8 cellular contexts compared by ENCODE assay signal in the genomic region with DNA sequence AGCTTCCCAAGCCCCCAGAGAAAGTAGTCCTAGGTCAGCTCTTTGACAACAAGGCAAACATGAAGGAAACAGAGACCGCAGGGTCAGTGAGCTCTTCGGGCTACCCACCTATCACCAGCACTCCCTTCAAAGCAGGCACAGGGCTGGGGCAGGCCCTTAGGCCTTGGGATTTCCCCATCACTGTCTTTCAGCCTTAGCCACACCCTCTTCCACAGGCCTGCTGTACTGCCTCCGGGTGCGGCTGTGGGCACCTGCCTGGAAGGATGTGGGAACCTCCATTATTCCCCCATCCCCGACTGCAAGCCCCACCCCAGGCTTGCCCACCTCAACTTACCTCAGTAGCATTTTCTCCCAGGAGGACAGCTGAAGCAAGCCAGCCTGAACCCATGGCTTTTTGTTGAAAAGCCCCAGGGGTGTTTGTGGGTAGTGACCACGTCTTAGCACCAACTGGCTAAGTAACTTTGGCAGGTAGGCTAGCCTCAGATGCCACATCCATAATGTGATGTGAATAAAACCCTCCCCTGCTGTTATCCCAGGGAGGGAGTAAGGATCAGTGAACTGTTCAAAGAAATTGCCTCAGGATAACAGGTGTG.
A peak's percentile ranks its signal among the peaks of the same experiment; 100 is the strongest.
DNase-seq lines count a peak whose midpoint lies in the region; ATAC-seq and TF ChIP-seq lines count a peak whose summit lies in the region.

No MANE protein-coding gene starts in this region.

- H3K9me2 ChIP-seq in Loucy (replicated peaks; ENCODE audit: low read depth, low read length), result no peaks in the 10 kb centered on the region

- H3K27me3 ChIP-seq in GM06990 (replicated peaks; ENCODE audit: control insufficient read depth, insufficient read depth, low read length), result no peaks in the 10 kb centered on the region
- H3K27me3 ChIP-seq in Loucy (ENCODE audit: insufficient read depth, low read length, poor library complexity, severe bottlenecking), result no peaks in the 10 kb centered on the region
- no peaks in the 10 kb centered on the region for H3K27me3 ChIP-seq in colonic mucosa

- no peaks in the 10 kb centered on the region for H3F3A ChIP-seq in Loucy (ENCODE audit: low read depth)

- intact Hi-C loops in colonic mucosa (cut with DNase I), result no loop called here

- H3K27ac ChIP-seq in colonic mucosa, result no peak overlapping the region

- peak overlapping the region; percentile 6 for H3K4me2 ChIP-seq in Loucy (ENCODE audit: low read depth, low read length, poor library complexity, severe bottlenecking)

- no peak for TF ChIP-seq CTCF in GM06990 (IDR thresholded peaks at IDR 0.05; ENCODE audit: insufficient read depth, low read length, poor library complexity, severe bottlenecking)
- TF ChIP-seq CTCF in Loucy (conservative IDR thresholded peaks at IDR 0.05; ENCODE audit: low read length), result no peak
- TF ChIP-seq CTCF in colonic mucosa (IDR thresholded peaks at IDR 0.05), result no peak

- no peaks in the 10 kb centered on the region for H3K79me2 ChIP-seq in Loucy (ENCODE audit: insufficient read depth, low read length)

- H3K9ac ChIP-seq in Loucy (ENCODE audit: low read depth, low read length, poor library complexity, severe bottlenecking), result no peak overlapping the region
- no peak overlapping the region for H3K9ac ChIP-seq in colonic mucosa (ENCODE audit: low read depth in 2 of 2, low read length in 2 of 2)

- no peaks in the 10 kb centered on the region for H4K20me1 ChIP-seq in Loucy (ENCODE audit: insufficient read depth, low read length, poor library complexity, severe bottlenecking)

- DNase-seq in GM06990 (ENCODE audit: extremely low read depth, insufficient read length), result peak; percentile 59
- peak; percentile 27 for DNase-seq in colonic mucosa
- no peak for DNase-seq in NCI-H526 (lab: John Stamatoyannopoulos, UW)
- DNase-seq in SHP77 treated with DMSO at 0.1 percent for 48 hours (lab: John Stamatoyannopoulos, UW), result no peak
- DNase-seq in ACHN, result no peak
- DNase-seq in NCI-H524 (lab: John Stamatoyannopoulos, UW), result no peak

- H3K9me3 ChIP-seq in Loucy (ENCODE audit: insufficient read depth, low read depth, low read length) (no peaks in the 10 kb centered on the region), colonic mucosa (no peaks in the 10 kb centered on the region)

- H3K4me1 ChIP-seq in Loucy (ENCODE audit: insufficient read depth, low read length, poor library complexity, severe bottlenecking), result peaks cover 16% of the 10 kb centered on the region
- no peaks in the 10 kb centered on the region for H3K4me1 ChIP-seq in colonic mucosa

- no peaks in the 10 kb centered on the region for H3K36me3 ChIP-seq in GM06990 (ENCODE audit: control insufficient read depth, insufficient read depth, low read length)
- H3K36me3 ChIP-seq in Loucy (ENCODE audit: insufficient read depth, low read length), result no peaks in the 10 kb centered on the region
- H3K36me3 ChIP-seq in colonic mucosa, result no peaks in the 10 kb centered on the region

- in situ Hi-C loops in ACHN (cut with HindIII; ENCODE audit: low pct_ligation_motif_present, low pct_unique_long_range_greater_than_20kb, low sequenced_read_pairs), result no loop called here

- peak; percentile 99 for ATAC-seq in GM21529 (IDR thresholded peaks at IDR 0.05; ENCODE audit: unreplicated experiment)

- no peak overlapping the region for H2AFZ ChIP-seq in Loucy (ENCODE audit: low read length)

- H3K4me3 ChIP-seq in GM06990 (replicated peaks; ENCODE audit: low read depth, low read length), result no peak overlapping the region
- H3K4me3 ChIP-seq in Loucy (ENCODE audit: low read length, poor library complexity, severe bottlenecking), result no peak overlapping the region
- H3K4me3 ChIP-seq in colonic mucosa, result no peak overlapping the region

Comparison
In these comparisons a context has a peak if more than half of its experiments do, and no peak if none do; other contexts are left out.
1. DNase-seq: peak in GM06990 (single experiment) and colonic mucosa (single experiment); none in NCI-H526 (0 of 2), SHP77 treated with DMSO at 0.1 percent for 48 hours (single experiment), ACHN (single experiment) and NCI-H524 (0 of 2).